Comparison of ENCODE assay signal across 28 cellular contexts in genomic region chr2:56170988-56171387, GRCh38. TPM values are rescaled to one million over a fixed set of nuclear protein-coding genes. Genes with fewer than 3 reads are reported as not detected.
"Had no signal": no experiment of that assay in that cellular context is flagged by ENCODE, and none has a peak within 500 bp of the region (broad histone marks: within the 10 kb centered on the region; RNA-seq: fewer than 3 reads in every experiment).

No MANE protein-coding gene starts in this region.

- H3K27ac ChIP-seq: epithelial cell of prostate, foreskin keratinocyte, gastroesophageal sphincter, heart left ventricle, hepatocyte, neutrophil, parathyroid adenoma, right atrium auricular region, vagina had no signal

- H3K9ac ChIP-seq: parathyroid adenoma had no signal

- H3K36me3 Mint-ChIP-seq: memory B cell; naive B cell; natural killer cell treated with Interleukin-12 subunit alpha and Interleukin-12 subunit beta and Interleukin-15 and Interleukin-18, amount 100 ng/mL, for 72 hours; stimulated activated naive B cell treated with anti-CD40 and anti-IgM and Interleukin-4, amounts not matched to agents 10 μg/mL and 1 μg/mL and 100 μg/mL, for 72 hours had no signal

- H3K27ac Mint-ChIP-seq: dendritic cell treated with granulocyte-macrophage colony-stimulating factor and Interleukin-4, amounts not matched to agents 40 ng/mL and 50 ng/mL, for 4 days; endodermal cell; memory B cell; naive B cell; natural killer cell treated with Interleukin-12 subunit alpha and Interleukin-12 subunit beta and Interleukin-15 and Interleukin-18, amount 100 ng/mL, for 72 hours; progenitor cell of endocrine pancreas; stimulated activated naive B cell treated with anti-CD40 and anti-IgM and Interleukin-4, amounts not matched to agents 10 μg/mL and 1 μg/mL and 100 μg/mL, for 72 hours; stimulated activated naive CD8-positive, alpha-beta T cell treated with anti-CD3 and anti-CD28 coated beads, Interleukin-15, Interleukin-2, amounts not matched to agents 100 ng/mL and 50 ng/mL, for 24 hours had no signal

- H3K36me3 ChIP-seq: gastroesophageal sphincter, heart left ventricle, neutrophil, right atrium auricular region, vagina had no signal

- H3K4me3 Mint-ChIP-seq: dendritic cell treated with granulocyte-macrophage colony-stimulating factor and Interleukin-4, amounts not matched to agents 40 ng/mL and 50 ng/mL, for 4 days; endodermal cell; memory B cell; naive B cell; natural killer cell treated with Interleukin-12 subunit alpha and Interleukin-12 subunit beta and Interleukin-15 and Interleukin-18, amount 100 ng/mL, for 72 hours; neural crest cell; stimulated activated naive B cell treated with anti-CD40 and anti-IgM and Interleukin-4, amounts not matched to agents 10 μg/mL and 1 μg/mL and 100 μg/mL, for 72 hours; stimulated activated naive CD8-positive, alpha-beta T cell treated with anti-CD3 and anti-CD28 coated beads, Interleukin-15, Interleukin-2, amounts not matched to agents 100 ng/mL and 50 ng/mL, for 24 hours had no signal

- H3K4me3 ChIP-seq: gastroesophageal sphincter, heart left ventricle, hepatocyte, lung, right atrium auricular region, vagina had no signal

- H3K27me3 ChIP-seq: foreskin keratinocyte, heart left ventricle, hepatocyte, neutrophil, right atrium auricular region, vagina had no signal

- H3K4me1 Mint-ChIP-seq: endodermal cell; memory B cell; naive B cell; neural crest cell; stimulated activated naive B cell treated with anti-CD40 and anti-IgM and Interleukin-4, amounts not matched to agents 10 μg/mL and 1 μg/mL and 100 μg/mL, for 72 hours had no signal

- H3K9me3 ChIP-seq: gastroesophageal sphincter, heart left ventricle, neutrophil, right atrium auricular region, vagina had no signal

- H3K9me3 Mint-ChIP-seq: dendritic cell treated with granulocyte-macrophage colony-stimulating factor and Interleukin-4, amounts not matched to agents 40 ng/mL and 50 ng/mL, for 4 days; endodermal cell; neural crest cell; stimulated activated naive B cell treated with anti-CD40 and anti-IgM and Interleukin-4, amounts not matched to agents 10 μg/mL and 1 μg/mL and 100 μg/mL, for 72 hours had no signal

- DNase-seq: effector CD8-positive, alpha-beta T cell; endodermal cell; foreskin keratinocyte; heart left ventricle; kidney; naive B cell; small intestine; stimulated activated CD4-positive, alpha-beta T cell treated with anti-CD3 and anti-CD28 coated beads, Interleukin-15, amount 100 ng/mL, for 24 hours; stimulated activated CD4-positive, alpha-beta T cell treated with anti-CD3 and anti-CD28 coated beads, Interleukin-2, amount 100 ng/mL, for 48 hours; stimulated activated naive B cell treated with anti-CD40 and anti-IgM and Interleukin-4, amounts not matched to agents 10 μg/mL and 1 μg/mL and 100 μg/mL, for 72 hours had no signal

- ATAC-seq: esophagus mucosa; foreskin keratinocyte; gastroesophageal sphincter; heart left ventricle; left lobe of liver; natural killer cell treated with Interleukin-12 subunit alpha and Interleukin-12 subunit beta and Interleukin-15 and Interleukin-18, amount 100 ng/mL, for 72 hours; stimulated activated naive B cell treated with anti-CD40 and anti-IgM and Interleukin-4, amounts not matched to agents 10 μg/mL and 1 μg/mL and 100 μg/mL, for 72 hours had no signal

- H3K4me1 ChIP-seq: foreskin keratinocyte, gastroesophageal sphincter, heart left ventricle, parathyroid adenoma, right atrium auricular region, vagina had no signal

- H3K27me3 Mint-ChIP-seq: dendritic cell treated with granulocyte-macrophage colony-stimulating factor and Interleukin-4, amounts not matched to agents 40 ng/mL and 50 ng/mL, for 4 days; natural killer cell treated with Interleukin-12 subunit alpha and Interleukin-12 subunit beta and Interleukin-15 and Interleukin-18, amount 100 ng/mL, for 72 hours; stimulated activated naive CD8-positive, alpha-beta T cell treated with anti-CD3 and anti-CD28 coated beads, Interleukin-15, Interleukin-2, amounts not matched to agents 100 ng/mL and 50 ng/mL, for 24 hours had no signal

RNA-seq across cellular contexts. Expression of gene CCDC85A, which starts 12.8 kb away (rescaled TPM):
- total RNA-seq: fibroblast of lung; mononuclear cell; natural killer cell treated with Interleukin-12 subunit alpha and Interleukin-12 subunit beta and Interleukin-15 and Interleukin-18, amount 100 ng/mL, for 72 hours had no signal
